32 cellular contexts compared by ENCODE assay signal in the genomic region with DNA sequence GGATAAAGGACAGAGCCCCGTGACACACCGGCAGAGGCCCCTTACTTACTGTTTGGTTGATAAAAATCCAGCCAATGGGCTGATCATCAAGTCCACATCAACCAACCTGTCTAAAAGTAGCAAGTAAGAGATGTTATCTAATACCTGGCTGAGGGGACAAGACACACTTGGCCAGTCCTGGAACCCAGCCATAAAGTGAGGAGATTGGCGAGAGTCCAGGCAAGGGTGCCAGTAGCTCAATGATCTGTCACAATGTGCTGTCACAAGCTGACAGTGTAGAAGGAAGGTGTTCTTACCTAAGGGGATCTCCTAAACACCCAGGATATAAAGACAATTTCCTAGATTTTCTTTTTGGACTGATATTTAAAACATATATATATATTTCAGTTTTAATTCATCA.
"Had no signal": no experiment of that assay in that cellular context is flagged by ENCODE, and none has a peak within 500 bp of the region (broad histone marks: within the 10 kb centered on the region; RNA-seq: fewer than 3 reads in every experiment).

No MANE protein-coding gene starts in this region.

- H3K4me3 Mint-ChIP-seq: activated B cell treated with CpG ODN at 0.5 μM for 24 hours; activated CD4-positive, alpha-beta T cell treated with anti-CD3 and anti-CD28 coated beads, Interleukin-2, amount 10 ng/mL, durations not matched to agents 24 days and 14 days; activated naive CD4-positive, alpha-beta T cell treated with anti-CD3 and anti-CD28 coated beads for 36 hours; activated naive CD8-positive, alpha-beta T cell; brain; central memory CD8-positive, alpha-beta T cell; T-cell had no signal

- H3K36me3 Mint-ChIP-seq: brain had no signal

- ATAC-seq: Panc1, Right ventricle myocardium inferior, T-cell had no signal

- H3K4me1 Mint-ChIP-seq: activated B cell treated with CpG ODN at 0.5 μM for 24 hours; brain; central memory CD8-positive, alpha-beta T cell; T-cell had no signal

- DNase-seq: activated B cell treated with CpG ODN at 0.5 μM for 24 hours; activated CD4-positive, alpha-beta T cell treated with anti-CD3 and anti-CD28 coated beads for 1 hour; activated CD4-positive, alpha-beta T cell treated with anti-CD3 and anti-CD28 coated beads, Interleukin-2, amount 10 ng/mL, durations not matched to agents 24 days and 14 days; activated CD4-positive, alpha-beta T cell treated with anti-CD3 and anti-CD28 coated beads, Interleukin-2, amount 50 U/mL, for 48 hours; activated CD8-positive, alpha-beta memory T cell treated with anti-CD3 and anti-CD28 coated beads for 24 hours; activated gamma-delta T cell; activated naive CD4-positive, alpha-beta T cell treated with anti-CD3 and anti-CD28 coated beads for 36 hours; activated T-cell treated with anti-CD3 and anti-CD28 coated beads, Interleukin-2, amount 50 U/mL, for 48 hours; amygdala; Kasumi-1; KBM-7; NCI-H1092; NCI-H1436; NCI-H1694 treated with DMSO at 0.1 percent for 48 hours; NCI-H2081 treated with DMSO at 0.1 percent for 48 hours; NCI-H446; NCI-H524; NCI-H748 treated with DMSO at 0.1 percent for 48 hours; NK-92 treated with Interleukin-12 subunit alpha and Interleukin-12 subunit beta, amount 100 ng/mL, for 24 hours; OCI-M1; RPMI8226; T-cell; T-helper 2 cell; T1000 had no signal

- H3K4me3 ChIP-seq: SK-N-MC had no signal

- H3K27ac ChIP-seq: SK-N-MC had no signal

- H3K27me3 Mint-ChIP-seq: activated B cell treated with CpG ODN at 0.5 μM for 24 hours; activated naive CD8-positive, alpha-beta T cell had no signal

- FAIRE-seq: astrocyte had no signal

- H3K27ac Mint-ChIP-seq: activated B cell treated with CpG ODN at 0.5 μM for 24 hours; activated CD4-positive, alpha-beta T cell treated with anti-CD3 and anti-CD28 coated beads, Interleukin-2, amount 10 ng/mL, durations not matched to agents 24 days and 14 days; activated naive CD4-positive, alpha-beta T cell treated with anti-CD3 and anti-CD28 coated beads for 36 hours; activated naive CD8-positive, alpha-beta T cell; activated T-helper 17 cell treated with anti-CD3 and anti-CD28 coated beads, Interleukin-2, amount 50 U/mL, for 72 hours; brain; T-cell had no signal
